10 cellular contexts compared by ENCODE assay signal in genomic region chr20:18679020-18679419, GRCh38.
DNase-seq lines count a peak whose midpoint lies in the region; ATAC-seq and TF ChIP-seq lines count a peak whose summit lies in the region.
"Had no signal": no experiment of that assay in that cellular context is flagged by ENCODE, and none has a peak within 500 bp of the region (broad histone marks: within the 10 kb centered on the region; RNA-seq: fewer than 3 reads in every experiment).

No MANE protein-coding gene starts in this region.

- in situ Hi-C loops in astrocyte of the cerebellum (cut with HindIII; ENCODE audit: low sequenced_read_pairs): no loop called here

- H3K27ac Mint-ChIP-seq in neural crest cell (ENCODE audit: unreplicated experiment): peak overlapping the region; percentile 99
- H3K27ac Mint-ChIP-seq: activated T-helper 2 cell treated with anti-CD3 and anti-CD28 coated beads, Interferon-gamma antibody, Interleukin-2, Interleukin-4, amounts not matched to agents 10 μg/mL and 5 μg/mL and 100 μg/mL, durations not matched to agents 14 hours and 24 hours and 36 hours had no signal

- TF ChIP-seq CTCF in astrocyte of the cerebellum (IDR thresholded peaks at IDR 0.05; ENCODE audit: low read depth, low read length, missing control alignments): no peak
- TF ChIP-seq CTCF in neural crest cell (conservative IDR thresholded peaks at IDR 0.05): no peak

- H3K27me3 Mint-ChIP-seq in neural crest cell (ENCODE audit: low read depth): no peaks in the 10 kb centered on the region
- H3K27me3 Mint-ChIP-seq: naive thymus-derived CD8-positive, alpha-beta T cell had no signal

- ATAC-seq in GM21447 (IDR thresholded peaks at IDR 0.05; ENCODE audit: unreplicated experiment): peak; percentile 64
- ATAC-seq in GM19467 (IDR thresholded peaks at IDR 0.05; ENCODE audit: unreplicated experiment): no peak
- ATAC-seq in GM21717 (IDR thresholded peaks at IDR 0.05; ENCODE audit: unreplicated experiment): no peak
- ATAC-seq in HG02642 (IDR thresholded peaks at IDR 0.05; ENCODE audit: poor library complexity, unreplicated experiment): no peak
- ATAC-seq: naive thymus-derived CD8-positive, alpha-beta T cell had no signal

- H3K4me3 Mint-ChIP-seq in neural crest cell: peak overlapping the region; percentile 60
- H3K4me3 Mint-ChIP-seq: naive thymus-derived CD8-positive, alpha-beta T cell had no signal

- H3K36me3 Mint-ChIP-seq in neural crest cell (ENCODE audit: low read depth): no peaks in the 10 kb centered on the region

- H3K9me3 Mint-ChIP-seq in neural crest cell: no peaks in the 10 kb centered on the region
- H3K9me3 Mint-ChIP-seq: activated T-helper 2 cell treated with anti-CD3 and anti-CD28 coated beads, Interferon-gamma antibody, Interleukin-2, Interleukin-4, amounts not matched to agents 10 μg/mL and 5 μg/mL and 100 μg/mL, durations not matched to agents 14 hours and 24 hours and 36 hours; naive thymus-derived CD8-positive, alpha-beta T cell had no signal

- peaks cover 26% of the 10 kb centered on the region for H3K4me1 Mint-ChIP-seq in neural crest cell

- DNase-seq in NCI-H1105 (lab: John Stamatoyannopoulos, UW): peak; percentile 82
- DNase-seq in astrocyte of the cerebellum (ENCODE audit: low read depth): peak; percentile 29
- peak; percentile 5 for DNase-seq in neural crest cell (ENCODE audit: low read depth, low spot score)
- DNase-seq in activated CD4-positive, alpha-beta T cell treated with anti-CD3 and anti-CD28 coated beads for 1 hour: no peak

- H3K4me3 ChIP-seq in astrocyte of the cerebellum (ENCODE audit: low read depth, low read length): no peak overlapping the region
